ENCODE assay signal across 1 cellular context in genomic region chr14:23631702-23632460, GRCh38.
A peak's percentile ranks its signal among the peaks of the same experiment; 100 is the strongest.
TF ChIP-seq lines count a peak whose summit lies in the region.

No MANE protein-coding gene starts in this region.

TF ChIP-seq in HepG2, 621 proteins besides CTCF, POLR2A, EP300 and RAD21 (continued from another document and continues in another):
- TF ChIP-seq TEF (CRISPR knock-in tag; IDR thresholded peaks at IDR 0.05): no peak
- TF ChIP-seq PBX3 (CRISPR knock-in tag; IDR thresholded peaks at IDR 0.05; ENCODE audit: borderline replicate concordance): no peak
- TF ChIP-seq ZNF570 (CRISPR knock-in tag; IDR thresholded peaks at IDR 0.05; ENCODE audit: borderline replicate concordance): no peak
- no peak for TF ChIP-seq NRL (CRISPR knock-in tag; IDR thresholded peaks at IDR 0.05; ENCODE audit: borderline replicate concordance)
- no peak for TF ChIP-seq AHDC1 (CRISPR knock-in tag; IDR thresholded peaks at IDR 0.05; ENCODE audit: borderline replicate concordance)
- TF ChIP-seq ZIK1 (CRISPR knock-in tag; IDR thresholded peaks at IDR 0.05; ENCODE audit: borderline replicate concordance, low read depth): no peak
- TF ChIP-seq ZNF720 (CRISPR knock-in tag; IDR thresholded peaks at IDR 0.05): 0 out of 2 replicates have a peak, but pooled peaks have one; percentile 91
- 0 out of 2 replicates have a peak, but pooled peaks have one; percentile 91 for TF ChIP-seq SP140L (CRISPR knock-in tag; IDR thresholded peaks at IDR 0.05; ENCODE audit: borderline replicate concordance)
- TF ChIP-seq ZNF580 (CRISPR knock-in tag; IDR thresholded peaks at IDR 0.05; ENCODE audit: borderline replicate concordance, low read depth): peak; percentile 98
- no peak for TF ChIP-seq CEBPB (IDR thresholded peaks at IDR 0.05; ENCODE audit: borderline replicate concordance, low read depth, low read length)
- no peak; the same call in 1 of the 2 replicates for TF ChIP-seq ESRRA (CRISPR knock-in tag; IDR thresholded peaks at IDR 0.05; ENCODE audit: low read depth)
- TF ChIP-seq CREM (IDR thresholded peaks at IDR 0.05): no peak
- TF ChIP-seq CREM (CRISPR knock-in tag; IDR thresholded peaks at IDR 0.05): no peak
- TF ChIP-seq MXD3 (CRISPR knock-in tag; IDR thresholded peaks at IDR 0.05): peak; percentile 91
- TF ChIP-seq AKAP8 (CRISPR knock-in tag; IDR thresholded peaks at IDR 0.05): peak; percentile 63; the same call in 1 of the 2 replicates
- TF ChIP-seq ZFP82 (CRISPR knock-in tag; IDR thresholded peaks at IDR 0.05; ENCODE audit: borderline replicate concordance): no peak
- TF ChIP-seq RBM22 (optimal IDR thresholded peaks at IDR 0.05; ENCODE audit: low read length): peak; percentile 41
- TF ChIP-seq HNF1A (IDR thresholded peaks at IDR 0.05; ENCODE audit: low read depth): no peak
- peak; percentile 85; the same call in 1 of the 2 replicates for TF ChIP-seq HNF1A (CRISPR knock-in tag; IDR thresholded peaks at IDR 0.05; ENCODE audit: borderline replicate concordance)
- TF ChIP-seq ZNF543 (CRISPR knock-in tag; IDR thresholded peaks at IDR 0.05): no peak
- TF ChIP-seq HMG20B (CRISPR knock-in tag; conservative IDR thresholded peaks at IDR 0.05): peak; percentile 63; the same call in 1 of the 2 replicates
- no peak for TF ChIP-seq ZNF282 (IDR thresholded peaks at IDR 0.05; ENCODE audit: partially characterized antibody)
- TF ChIP-seq ZBTB43 (CRISPR knock-in tag; conservative IDR thresholded peaks at IDR 0.05): no peak
- no peak for TF ChIP-seq ZNF256 (CRISPR knock-in tag; conservative IDR thresholded peaks at IDR 0.05)
- TF ChIP-seq U2AF1 (optimal IDR thresholded peaks at IDR 0.05; ENCODE audit: low read depth, low read length): peak; percentile 56
- TF ChIP-seq ZNF333 (CRISPR knock-in tag; IDR thresholded peaks at IDR 0.05; ENCODE audit: borderline replicate concordance): no peak
- no peak for TF ChIP-seq SRY (CRISPR knock-in tag; IDR thresholded peaks at IDR 0.05)
- TF ChIP-seq ZNF484 (CRISPR knock-in tag; IDR thresholded peaks at IDR 0.05; ENCODE audit: borderline replicate concordance, low read depth): no peak
- TF ChIP-seq NFIB (CRISPR knock-in tag; IDR thresholded peaks at IDR 0.05; ENCODE audit: borderline replicate concordance): no peak
- TF ChIP-seq IKZF4 (CRISPR knock-in tag; IDR thresholded peaks at IDR 0.05; ENCODE audit: borderline replicate concordance, low read depth, not compliant biosample characterization): peak; percentile 86
- TF ChIP-seq HMGA1 (CRISPR knock-in tag; conservative IDR thresholded peaks at IDR 0.05): no peak
- no peak for TF ChIP-seq HNRNPLL (IDR thresholded peaks at IDR 0.05; ENCODE audit: low read depth, low read length, poor library complexity, severe bottlenecking)
- no peak for TF ChIP-seq PCBP2 (optimal IDR thresholded peaks at IDR 0.05; ENCODE audit: low read depth, low read length, poor library complexity, severe bottlenecking)
- TF ChIP-seq ZNF564 (CRISPR knock-in tag; IDR thresholded peaks at IDR 0.05): no peak
- TF ChIP-seq ZNF597 (CRISPR knock-in tag; IDR thresholded peaks at IDR 0.05): no peak
- no peak for TF ChIP-seq JUND (CRISPR knock-in tag; IDR thresholded peaks at IDR 0.05)
- no peak for TF ChIP-seq CCDC6 (CRISPR knock-in tag; IDR thresholded peaks at IDR 0.05)
- no peak; the same call in 1 of the 2 replicates for TF ChIP-seq SMAD1 (CRISPR knock-in tag; IDR thresholded peaks at IDR 0.05; ENCODE audit: borderline replicate concordance, low read depth)
- TF ChIP-seq ZNF780A (CRISPR knock-in tag; IDR thresholded peaks at IDR 0.05): no peak
- TF ChIP-seq ARID5B (CRISPR knock-in tag; IDR thresholded peaks at IDR 0.05): peak; percentile 85
- peak; percentile 86 for TF ChIP-seq ZBTB42 (CRISPR knock-in tag; IDR thresholded peaks at IDR 0.05)
- TF ChIP-seq MXD4 (CRISPR knock-in tag; IDR thresholded peaks at IDR 0.05): peak; percentile 87; the same call in 1 of the 2 replicates
